ENCODE assay signal across 9 cellular contexts in genomic region chr1:15038232-15039016, GRCh38.
DNase-seq lines count a peak whose midpoint lies in the region; ATAC-seq and TF ChIP-seq lines count a peak whose summit lies in the region.
"Had no signal": no experiment of that assay in that cellular context is flagged by ENCODE, and none has a peak within 500 bp of the region (broad histone marks: within the 10 kb centered on the region; RNA-seq: fewer than 3 reads in every experiment).

No MANE protein-coding gene starts in this region.

- POLR2A ChIA-PET in activated B cell treated with CpG ODN at 0.5 μM for 24 hours (lab: Charles Lee) = interaction anchor here (0.6 kb wide), 1 partner anchor 27 kb away, joined by 7 read pairs; no protein-coding TSS in a partner anchor

- TF ChIP-seq CTCF in activated B cell treated with CpG ODN at 0.5 μM for 24 hours (IDR thresholded peaks at IDR 0.05) = no peak
- peak in 1 of 6 experiments; percentile 22 for TF ChIP-seq CTCF in thyroid gland (IDR thresholded peaks at IDR 0.05)
- no peak for TF ChIP-seq CTCF in colonic mucosa (IDR thresholded peaks at IDR 0.05)

- H3K4me1 Mint-ChIP-seq in activated B cell treated with CpG ODN at 0.5 μM for 24 hours = peaks cover 7% of the 10 kb centered on the region

- intact Hi-C loops in activated B cell treated with CpG ODN at 0.5 μM for 24 hours (cut with micrococcal nuclease) (no loop called here), thyroid gland (cut with DNase I) (no loop called here), colonic mucosa (cut with DNase I) (no loop called here)

- peak in 2 of 3 experiments; percentile 4 to 43 for DNase-seq in NCI-H1417 (lab: John Stamatoyannopoulos, UW)
- DNase-seq in NCI-H1417 treated with DMSO at 0.1 percent for 48 hours (lab: John Stamatoyannopoulos, UW) = no peak
- DNase-seq in Jurkat, Clone E6-1 (ENCODE audit: low read depth, low spot score) = peak; percentile 53
- no peak for DNase-seq in activated B cell treated with CpG ODN at 0.5 μM for 24 hours
- peak; percentile 28 for DNase-seq in myocyte (ENCODE audit: low read depth)
- no peak for DNase-seq in thyroid gland
- DNase-seq in colonic mucosa = no peak
- DNase-seq: caudate nucleus had no signal

- H3K4me3 ChIP-seq in Jurkat, Clone E6-1 (ENCODE audit: low read length) = no peak overlapping the region
- no peak overlapping the region for H3K4me3 ChIP-seq in thyroid gland (replicated peaks in 1 of 3)
- H3K4me3 ChIP-seq in colonic mucosa = no peak overlapping the region

- TF ChIP-seq POLR2A in thyroid gland (IDR thresholded peaks at IDR 0.05) = no peak

- no peaks in the 10 kb centered on the region for H3K27me3 ChIP-seq in thyroid gland
- no peaks in the 10 kb centered on the region for H3K27me3 ChIP-seq in colonic mucosa

- WGBS in thyroid gland, 2 donors = 87 to 92% methylated on average over 7 of the region's 7 CpGs

- no peaks in the 10 kb centered on the region for H3K4me1 ChIP-seq in thyroid gland
- H3K4me1 ChIP-seq in colonic mucosa = no peaks in the 10 kb centered on the region

- H3K9ac ChIP-seq in colonic mucosa (ENCODE audit: low read depth in 2 of 2, low read length in 2 of 2) = no peak overlapping the region

- H3K27ac Mint-ChIP-seq in activated B cell treated with CpG ODN at 0.5 μM for 24 hours = no peak overlapping the region

- H3K27me3 Mint-ChIP-seq in activated B cell treated with CpG ODN at 0.5 μM for 24 hours = no peaks in the 10 kb centered on the region

- H3K36me3 ChIP-seq in thyroid gland = no peaks in the 10 kb centered on the region
- no peaks in the 10 kb centered on the region for H3K36me3 ChIP-seq in colonic mucosa

- H3K9me3 Mint-ChIP-seq in activated B cell treated with CpG ODN at 0.5 μM for 24 hours = no peaks in the 10 kb centered on the region

- H3K9me3 ChIP-seq in thyroid gland (no peaks in the 10 kb centered on the region), colonic mucosa (no peaks in the 10 kb centered on the region)

- no peaks in the 10 kb centered on the region for H3K36me3 Mint-ChIP-seq in activated B cell treated with CpG ODN at 0.5 μM for 24 hours (ENCODE audit: low read depth)

- ATAC-seq in activated B cell treated with CpG ODN at 0.5 μM for 24 hours (ENCODE audit: low read depth) = peak; percentile 10
- ATAC-seq in GM18502 (IDR thresholded peaks at IDR 0.05; ENCODE audit: poor library complexity, unreplicated experiment) = no peak

- H3K27ac ChIP-seq in thyroid gland (no peak overlapping the region), colonic mucosa (no peak overlapping the region)

- H3K4me3 Mint-ChIP-seq in activated B cell treated with CpG ODN at 0.5 μM for 24 hours = no peak overlapping the region

- CTCF ChIA-PET in activated B cell treated with CpG ODN at 0.5 μM for 24 hours (lab: Charles Lee) = no interaction called here

Comparison
In these comparisons a context has a peak if more than half of its experiments do, and no peak if none do; other contexts are left out.
1. DNase-seq: peak in NCI-H1417 (2 of 3), Jurkat, Clone E6-1 (single experiment) and myocyte (single experiment); none in NCI-H1417 treated with DMSO at 0.1 percent for 48 hours (single experiment), activated B cell treated with CpG ODN at 0.5 μM for 24 hours (single experiment), thyroid gland (0 of 2) and colonic mucosa (single experiment).